Comparison of ENCODE assay signal across 20 cellular contexts in genomic region chr12:34604631-34605509, GRCh38.
"Had no signal": no experiment of that assay in that cellular context is flagged by ENCODE, and none has a peak within 500 bp of the region (broad histone marks: within the 10 kb centered on the region; RNA-seq: fewer than 3 reads in every experiment).

No MANE protein-coding gene starts in this region.

- H3K4me3 Mint-ChIP-seq: activated naive CD8-positive, alpha-beta T cell treated with anti-CD3 and anti-CD28 coated beads for 36 hours; activated T-cell treated with anti-CD3 and anti-CD28 coated beads, Interleukin-2, amount 50 U/mL, for 4 hours; brain; dendritic cell treated with granulocyte-macrophage colony-stimulating factor and Interleukin-4, amounts not matched to agents 40 ng/mL and 50 ng/mL, for 4 days; effector memory CD8-positive, alpha-beta T cell; stimulated activated naive CD8-positive, alpha-beta T cell treated with anti-CD3 and anti-CD28 coated beads, Interleukin-15, Interleukin-2, amounts not matched to agents 100 ng/mL and 50 ng/mL, for 24 hours; T-cell had no signal

- H3K27me3 ChIP-seq: gastrocnemius medialis, upper lobe of left lung had no signal

- H3K4me1 Mint-ChIP-seq: activated naive CD8-positive, alpha-beta T cell treated with anti-CD3 and anti-CD28 coated beads for 36 hours; brain; naive B cell; T-cell had no signal

- H3K4me1 ChIP-seq: gastrocnemius medialis, heart left ventricle, parathyroid adenoma, upper lobe of left lung had no signal

- H3K36me3 ChIP-seq: gastrocnemius medialis, heart left ventricle, upper lobe of left lung had no signal

- DNase-seq: activated CD4-positive, alpha-beta T cell treated with anti-CD3 and anti-CD28 coated beads for 1 hour; activated CD4-positive, alpha-beta T cell treated with anti-CD3 and anti-CD28 coated beads, Interleukin-2, amount 50 U/mL, for 48 hours; activated gamma-delta T cell; activated naive CD8-positive, alpha-beta T cell treated with anti-CD3 and anti-CD28 coated beads for 36 hours; activated T-cell treated with anti-CD3 and anti-CD28 coated beads, Interleukin-2, amount 50 U/mL, for 4 hours; effector memory CD8-positive, alpha-beta T cell; gastrocnemius medialis; left colon; naive B cell; small intestine; stimulated activated CD4-positive, alpha-beta T cell treated with anti-CD3 and anti-CD28 coated beads, Interleukin-4, amount 100 ng/mL, for 4 hours; stimulated activated CD8-positive, alpha-beta memory T cell treated with anti-CD3 and anti-CD28 coated beads, Interleukin-4, amount 100 ng/mL, for 48 hours; T-helper 9 cell had no signal

- H3K27ac ChIP-seq: gastrocnemius medialis, heart left ventricle, parathyroid adenoma, upper lobe of left lung had no signal

- H3K36me3 Mint-ChIP-seq: activated naive CD8-positive, alpha-beta T cell treated with anti-CD3 and anti-CD28 coated beads for 36 hours; brain; T-cell had no signal

- ATAC-seq: activated T-cell treated with anti-CD3 and anti-CD28 coated beads, Interleukin-2, amount 50 U/mL, for 4 hours; effector memory CD8-positive, alpha-beta T cell; gastrocnemius medialis; heart left ventricle; left colon; T-cell had no signal

- H3K27me3 Mint-ChIP-seq: activated naive CD8-positive, alpha-beta T cell treated with anti-CD3 and anti-CD28 coated beads for 36 hours; brain; dendritic cell treated with granulocyte-macrophage colony-stimulating factor and Interleukin-4, amounts not matched to agents 40 ng/mL and 50 ng/mL, for 4 days; effector memory CD8-positive, alpha-beta T cell; naive B cell; stimulated activated naive CD8-positive, alpha-beta T cell treated with anti-CD3 and anti-CD28 coated beads, Interleukin-15, Interleukin-2, amounts not matched to agents 100 ng/mL and 50 ng/mL, for 24 hours; T-cell had no signal

- H3K27ac Mint-ChIP-seq: activated naive CD8-positive, alpha-beta T cell treated with anti-CD3 and anti-CD28 coated beads for 36 hours; brain; dendritic cell treated with granulocyte-macrophage colony-stimulating factor and Interleukin-4, amounts not matched to agents 40 ng/mL and 50 ng/mL, for 4 days; effector memory CD8-positive, alpha-beta T cell; stimulated activated naive CD8-positive, alpha-beta T cell treated with anti-CD3 and anti-CD28 coated beads, Interleukin-15, Interleukin-2, amounts not matched to agents 100 ng/mL and 50 ng/mL, for 24 hours; T-cell had no signal

- H3K4me3 ChIP-seq: gastrocnemius medialis, heart left ventricle, upper lobe of left lung had no signal
